In genomic region chr6:168362276-168362990, GRCh38 we compare ENCODE assay signal across 17 cellular contexts. TPM values are rescaled to one million over a fixed set of nuclear protein-coding genes. Genes with fewer than 3 reads are reported as not detected.
A peak's percentile ranks its signal among the peaks of the same experiment; 100 is the strongest.
DNase-seq lines count a peak whose midpoint lies in the region; ATAC-seq and TF ChIP-seq lines count a peak whose summit lies in the region.
"Had no signal": no experiment of that assay in that cellular context is flagged by ENCODE, and none has a peak within 500 bp of the region (broad histone marks: within the 10 kb centered on the region; RNA-seq: fewer than 3 reads in every experiment).

No MANE protein-coding gene starts in this region.

- TF ChIP-seq CTCF in omental fat pad (IDR thresholded peaks at IDR 0.05) (no peak), upper lobe of right lung (IDR thresholded peaks at IDR 0.05) (no peak)

- no peak overlapping the region for H3K23ac ChIP-seq in mesenchymal stem cell (ENCODE audit: low read length in 2 of 2)

- H3K4me1 Mint-ChIP-seq in activated T-cell treated with anti-CD3 and anti-CD28 coated beads, Interleukin-2, amount 50 U/mL, for 72 hours (ENCODE audit: low read depth), result no peaks in the 10 kb centered on the region
- H3K4me1 Mint-ChIP-seq: CD14-positive monocyte had no signal

- H3K27me3 Mint-ChIP-seq in activated T-cell treated with anti-CD3 and anti-CD28 coated beads, Interleukin-2, amount 50 U/mL, for 72 hours (ENCODE audit: low read depth), result peaks cover 9% of the 10 kb centered on the region

- no peak overlapping the region for H2AK5ac ChIP-seq in mesenchymal stem cell (ENCODE audit: low read length, severe bottlenecking)

- no peak overlapping the region for H4K8ac ChIP-seq in mesenchymal stem cell (ENCODE audit: low read length)

- no peak overlapping the region for H3K4me2 ChIP-seq in mesenchymal stem cell (ENCODE audit: low read length, poor library complexity, severe bottlenecking)

- H3K4me3 Mint-ChIP-seq in activated T-cell treated with anti-CD3 and anti-CD28 coated beads, Interleukin-2, amount 50 U/mL, for 72 hours, result no peak overlapping the region
- H3K4me3 Mint-ChIP-seq: CD14-positive monocyte; CD8-positive, alpha-beta T cell had no signal

- H2BK120ac ChIP-seq in mesenchymal stem cell (ENCODE audit: low read depth, low read length), result no peak overlapping the region

- H3K9ac ChIP-seq in mesenchymal stem cell (ENCODE audit: low read length), result no peak overlapping the region

- H3K18ac ChIP-seq in mesenchymal stem cell (ENCODE audit: low read depth in 1 of 2, low read length in 2 of 2), result no peak overlapping the region

- no peaks in the 10 kb centered on the region for H3K79me1 ChIP-seq in mesenchymal stem cell (replicated peaks; ENCODE audit: low read length, poor library complexity, severe bottlenecking)

- H3K27me3 ChIP-seq in upper lobe of right lung (no peaks in the 10 kb centered on the region), mesenchymal stem cell (ENCODE audit: control insufficient read depth in 1 of 2, insufficient read depth in 1 of 2, low read length in 2 of 2) (peaks cover 16 to 23% of the 10 kb centered on the region in 2 experiments)

- peaks cover 2% of the 10 kb centered on the region for H3K4me1 ChIP-seq in upper lobe of right lung
- peaks cover 1% of the 10 kb centered on the region for H3K4me1 ChIP-seq in mesenchymal stem cell (ENCODE audit: control insufficient read depth, insufficient read depth, low read depth, low read length)

- no peak overlapping the region for H2BK15ac ChIP-seq in mesenchymal stem cell (ENCODE audit: low read depth, poor library complexity, severe bottlenecking)

- H3K4ac ChIP-seq in mesenchymal stem cell (ENCODE audit: low read depth in 1 of 2, low read length in 2 of 2), result no peak overlapping the region

- no peak overlapping the region for H3K27ac Mint-ChIP-seq in activated T-cell treated with anti-CD3 and anti-CD28 coated beads, Interleukin-2, amount 50 U/mL, for 72 hours
- H3K27ac Mint-ChIP-seq: CD14-positive monocyte; CD8-positive, alpha-beta T cell had no signal

- no peak overlapping the region for H3K4me3 ChIP-seq in upper lobe of right lung
- H3K4me3 ChIP-seq in mesenchymal stem cell (ENCODE audit: insufficient read depth in 1 of 2, low read depth in 1 of 2, low read length in 2 of 2), result no peak overlapping the region

- no peak overlapping the region for H2AFZ ChIP-seq in mesenchymal stem cell (ENCODE audit: low read depth, low read length)

- no peak overlapping the region for H2BK5ac ChIP-seq in mesenchymal stem cell (ENCODE audit: low read depth, low read length, poor library complexity, severe bottlenecking)

- H4K91ac ChIP-seq in mesenchymal stem cell (ENCODE audit: low read length), result no peak overlapping the region

- no peaks in the 10 kb centered on the region for H3K9me3 ChIP-seq in upper lobe of right lung
- peaks cover 8% of the 10 kb centered on the region for H3K9me3 ChIP-seq in mesenchymal stem cell (ENCODE audit: control insufficient read depth, low read length)

- H3K14ac ChIP-seq in mesenchymal stem cell (ENCODE audit: low read length in 2 of 2), result no peak overlapping the region

- peaks cover 0 to 9% of the 10 kb centered on the region in 2 donors for H3K9me3 Mint-ChIP-seq in activated T-cell treated with anti-CD3 and anti-CD28 coated beads, Interleukin-2, amount 50 U/mL, for 72 hours

- intact Hi-C loops in sciatic nerve (cut with DNase I) (no loop called here), upper lobe of right lung (cut with DNase I) (no loop called here)

- peaks cover 0 to 2% of the 10 kb centered on the region in 2 donors for H3K36me3 Mint-ChIP-seq in activated T-cell treated with anti-CD3 and anti-CD28 coated beads, Interleukin-2, amount 50 U/mL, for 72 hours (ENCODE audit: insufficient read depth in 2 of 2)
- H3K36me3 Mint-ChIP-seq: CD14-positive monocyte; CD8-positive, alpha-beta T cell had no signal

- H3K27ac ChIP-seq in upper lobe of right lung, result no peak overlapping the region
- H3K27ac ChIP-seq in mesenchymal stem cell (ENCODE audit: low read length, poor library complexity, severe bottlenecking), result no peak overlapping the region
- H3K27ac ChIP-seq: 22Rv1 had no signal

- 89% methylated on average over 9 of the region's 10 CpGs for WGBS in mesenchymal stem cell

- H2BK12ac ChIP-seq in mesenchymal stem cell (ENCODE audit: low read length in 2 of 2), result no peak overlapping the region

- H3K36me3 ChIP-seq in upper lobe of right lung, result no peaks in the 10 kb centered on the region
- H3K36me3 ChIP-seq in mesenchymal stem cell (ENCODE audit: control insufficient read depth in 1 of 2, insufficient read depth in 2 of 2, low read depth in 1 of 2, low read length in 2 of 2), result no peaks in the 10 kb centered on the region

- no peak for ATAC-seq in activated T-cell treated with anti-CD3 and anti-CD28 coated beads, Interleukin-2, amount 50 U/mL, for 72 hours (replicated peaks in 1 of 2)
- no peak for ATAC-seq in omental fat pad (ENCODE audit: low FRiP score)
- ATAC-seq in sciatic nerve, result no peak
- ATAC-seq in upper lobe of right lung, result no peak
- ATAC-seq: CD8-positive, alpha-beta T cell had no signal

- DNase-seq in activated T-cell treated with anti-CD3 and anti-CD28 coated beads, Interleukin-2, amount 50 U/mL, for 1 hour, result peak; percentile 7
- no peak for DNase-seq in activated T-cell treated with anti-CD3 and anti-CD28 coated beads, Interleukin-2, amount 50 U/mL, for 72 hours
- peak; percentile 3 for DNase-seq in omental fat pad (ENCODE audit: low spot score)
- DNase-seq in sciatic nerve (ENCODE audit: low spot score), result peak; percentile 34
- peak; percentile 39 for DNase-seq in upper lobe of right lung
- no peak for DNase-seq in mesenchymal stem cell
- no peak for DNase-seq in NOMO-1 treated with DMSO at 0.1 percent for 48 hours (lab: John Stamatoyannopoulos, UW; ENCODE audit: unreplicated experiment)
- DNase-seq in HK-2 (ENCODE audit: unreplicated experiment), result no peak
- DNase-seq: CD8-positive, alpha-beta T cell; COR-L47; DND-41; GDM1; HCEC 1CT had no signal

RNA-seq across cellular contexts. Expression of gene DACT2, which starts 42.9 kb away (rescaled TPM):
- 1 to 10 TPM in 1 of 2 donors, under 1 TPM in 1; 0.14 to 1.3 TPM for total RNA-seq in activated T-cell treated with anti-CD3 and anti-CD28 coated beads, Interleukin-2, amount 50 U/mL, for 72 hours
- total RNA-seq in omental fat pad (1 to 10 TPM in 3 of 4 donors, under 1 TPM in 1; 0.63 to 3.9 (median 2.3) TPM), sciatic nerve (1.9 TPM), upper lobe of right lung (2.5 TPM)
- polyA plus RNA-seq in mesenchymal stem cell (2013, experiment 1 of 2), result not detected
- 0.03 TPM for polyA plus RNA-seq in mesenchymal stem cell (2013, experiment 2 of 2)
- total RNA-seq: CD8-positive, alpha-beta T cell; H4 had no signal
- polyA plus RNA-seq: BJ, CD14-positive monocyte had no signal

Comparison
In these comparisons a context has a peak if more than half of its experiments do, and no peak if none do; other contexts are left out.
1. DNase-seq: peak in activated T-cell treated with anti-CD3 and anti-CD28 coated beads, Interleukin-2, amount 50 U/mL, for 1 hour (single experiment), omental fat pad (single experiment), sciatic nerve (single experiment) and upper lobe of right lung (single experiment); none in activated T-cell treated with anti-CD3 and anti-CD28 coated beads, Interleukin-2, amount 50 U/mL, for 72 hours (0 of 2), mesenchymal stem cell (single experiment), NOMO-1 treated with DMSO at 0.1 percent for 48 hours (single experiment) and HK-2 (single experiment).